19 cellular contexts compared by ENCODE assay signal in genomic region chr1:169690489-169690888, GRCh38. TPM values are rescaled to one million over a fixed set of nuclear protein-coding genes. Genes with fewer than 3 reads are reported as not detected.
DNase-seq lines count a peak whose midpoint lies in the region; ATAC-seq, FAIRE-seq and TF ChIP-seq lines count a peak whose summit lies in the region.
"Had no signal": no experiment of that assay in that cellular context is flagged by ENCODE, and none has a peak within 500 bp of the region (broad histone marks: within the 10 kb centered on the region; RNA-seq: fewer than 3 reads in every experiment).

No MANE protein-coding gene starts in this region.

- peaks cover 32% of the 10 kb centered on the region for H3F3A ChIP-seq in SU-DHL-6 (ENCODE audit: insufficient read depth)

- no peak for DNase-seq in stimulated activated naive CD8-positive, alpha-beta T cell treated with anti-CD3 and anti-CD28 coated beads, Interleukin-15, Interleukin-2, amounts not matched to agents 100 U/mL and 50 U/mL, for 24 hours
- DNase-seq in effector memory CD8-positive, alpha-beta T cell, result no peak
- DNase-seq in brain microvascular endothelial cell (no peak), SK-N-DZ (ENCODE audit: low spot score) (no peak), H54 (ENCODE audit: insufficient read length, low spot score) (no peak)
- DNase-seq: adrenal gland; Caco-2; EL; GOT3; heart right ventricle; left ventricle myocardium superior; NCI-H524 treated with DMSO at 0.1 percent for 48 hours; Right ventricle myocardium superior; stimulated activated CD4-positive, alpha-beta T cell treated with anti-CD3 and anti-CD28 coated beads, Interleukin-15, amount 100 ng/mL, for 24 hours had no signal

- TF ChIP-seq CTCF in SU-DHL-6 (IDR thresholded peaks at IDR 0.05; ENCODE audit: insufficient read depth, low read length, poor library complexity, severe bottlenecking), result no peak
- no peak for TF ChIP-seq CTCF in brain microvascular endothelial cell (IDR thresholded peaks at IDR 0.05; ENCODE audit: low read depth, low read length, missing control alignments)

- H3K9me3 ChIP-seq in SU-DHL-6 (ENCODE audit: insufficient read depth, low read length), result no peaks in the 10 kb centered on the region
- H3K9me3 ChIP-seq: adrenal gland, Caco-2, heart right ventricle, right atrium auricular region had no signal

- no peaks in the 10 kb centered on the region for H3K27me3 Mint-ChIP-seq in stimulated activated naive CD8-positive, alpha-beta T cell treated with anti-CD3 and anti-CD28 coated beads, Interleukin-15, Interleukin-2, amounts not matched to agents 100 ng/mL and 50 ng/mL, for 24 hours
- H3K27me3 Mint-ChIP-seq in effector memory CD8-positive, alpha-beta T cell, result no peaks in the 10 kb centered on the region
- H3K27me3 Mint-ChIP-seq: dendritic cell treated with granulocyte-macrophage colony-stimulating factor and Interleukin-4, amounts not matched to agents 40 ng/mL and 50 ng/mL, for 4 days had no signal

- H3K36me3 Mint-ChIP-seq in stimulated activated naive CD8-positive, alpha-beta T cell treated with anti-CD3 and anti-CD28 coated beads, Interleukin-15, Interleukin-2, amounts not matched to agents 100 ng/mL and 50 ng/mL, for 24 hours (ENCODE audit: low read depth), result peaks cover 51% of the 10 kb centered on the region
- H3K36me3 Mint-ChIP-seq in effector memory CD8-positive, alpha-beta T cell (ENCODE audit: insufficient read depth), result peaks cover 6% of the 10 kb centered on the region

- no peaks in the 10 kb centered on the region for H3K9me2 ChIP-seq in SU-DHL-6 (replicated peaks; ENCODE audit: insufficient read depth, low read length)

- no peaks in the 10 kb centered on the region for H3K36me3 ChIP-seq in SU-DHL-6 (ENCODE audit: low read length)
- H3K36me3 ChIP-seq in brain microvascular endothelial cell (replicated peaks), result no peaks in the 10 kb centered on the region
- H3K36me3 ChIP-seq: adrenal gland, right atrium auricular region had no signal

- H3K4me3 ChIP-seq in SU-DHL-6 (ENCODE audit: insufficient read depth, low read length, poor library complexity, severe bottlenecking) (no peak overlapping the region), brain microvascular endothelial cell (ENCODE audit: low read depth, low read length) (no peak overlapping the region)
- H3K4me3 ChIP-seq: adrenal gland, heart right ventricle, right atrium auricular region had no signal

- TF ChIP-seq POLR2A in H54 (IDR thresholded peaks at IDR 0.05; ENCODE audit: low read depth, low read length), result no peak

- H3K79me2 ChIP-seq in SU-DHL-6 (ENCODE audit: insufficient read depth, low read length), result no peaks in the 10 kb centered on the region

- no peak for ATAC-seq in stimulated activated naive CD8-positive, alpha-beta T cell treated with anti-CD3 and anti-CD28 coated beads, Interleukin-15, Interleukin-2, amounts not matched to agents 100 U/mL and 50 U/mL, for 24 hours
- no peak for ATAC-seq in effector memory CD8-positive, alpha-beta T cell (replicated peaks)
- ATAC-seq: heart right ventricle, left ventricle myocardium superior had no signal

- H3K4me2 ChIP-seq in SU-DHL-6 (ENCODE audit: low read depth, low read length, poor library complexity, severe bottlenecking), result peak overlapping the region; percentile 62

- no peaks in the 10 kb centered on the region for H3K4me1 Mint-ChIP-seq in stimulated activated naive CD8-positive, alpha-beta T cell treated with anti-CD3 and anti-CD28 coated beads, Interleukin-15, Interleukin-2, amounts not matched to agents 100 ng/mL and 50 ng/mL, for 24 hours (ENCODE audit: low read depth)
- H3K4me1 Mint-ChIP-seq in effector memory CD8-positive, alpha-beta T cell (ENCODE audit: low read depth in 2 of 2), result peaks cover 44 to 54% of the 10 kb centered on the region in 2 donors

- FAIRE-seq in H54 (lab: Jason Lieb, UNC), result no peak
- FAIRE-seq: bronchial epithelial cell had no signal

- no peaks in the 10 kb centered on the region for H4K20me1 ChIP-seq in SU-DHL-6 (ENCODE audit: low read depth, low read length)

- H3K9ac ChIP-seq in SU-DHL-6 (ENCODE audit: low read length), result no peak overlapping the region

- peak overlapping the region; percentile 83 for H3K27ac Mint-ChIP-seq in stimulated activated naive CD8-positive, alpha-beta T cell treated with anti-CD3 and anti-CD28 coated beads, Interleukin-15, Interleukin-2, amounts not matched to agents 100 ng/mL and 50 ng/mL, for 24 hours
- H3K27ac Mint-ChIP-seq in effector memory CD8-positive, alpha-beta T cell, result peak overlapping the region; percentile 30 to 87
- H3K27ac Mint-ChIP-seq: dendritic cell treated with granulocyte-macrophage colony-stimulating factor and Interleukin-4, amounts not matched to agents 40 ng/mL and 50 ng/mL, for 4 days had no signal

- H3K27me3 ChIP-seq in SU-DHL-6 (ENCODE audit: low read length) (no peaks in the 10 kb centered on the region), brain microvascular endothelial cell (replicated peaks) (no peaks in the 10 kb centered on the region)
- H3K27me3 ChIP-seq: adrenal gland, right atrium auricular region had no signal

- in situ Hi-C loops in brain microvascular endothelial cell (cut with HindIII; ENCODE audit: low pct_ligation_motif_present, low sequenced_read_pairs), result no loop called here

- no peaks in the 10 kb centered on the region for H3K9me3 Mint-ChIP-seq in stimulated activated naive CD8-positive, alpha-beta T cell treated with anti-CD3 and anti-CD28 coated beads, Interleukin-15, Interleukin-2, amounts not matched to agents 100 ng/mL and 50 ng/mL, for 24 hours
- no peaks in the 10 kb centered on the region for H3K9me3 Mint-ChIP-seq in effector memory CD8-positive, alpha-beta T cell
- H3K9me3 Mint-ChIP-seq: dendritic cell treated with granulocyte-macrophage colony-stimulating factor and Interleukin-4, amounts not matched to agents 40 ng/mL and 50 ng/mL, for 4 days had no signal

- H2AFZ ChIP-seq in SU-DHL-6 (ENCODE audit: low read depth, low read length, severe bottlenecking), result no peak overlapping the region

- H3K27ac ChIP-seq in SU-DHL-6 (ENCODE audit: low read depth, low read length), result peak overlapping the region; percentile 96
- H3K27ac ChIP-seq in brain microvascular endothelial cell, result no peak overlapping the region
- H3K27ac ChIP-seq: adrenal gland, right atrium auricular region had no signal

- H3K4me3 Mint-ChIP-seq in stimulated activated naive CD8-positive, alpha-beta T cell treated with anti-CD3 and anti-CD28 coated beads, Interleukin-15, Interleukin-2, amounts not matched to agents 100 ng/mL and 50 ng/mL, for 24 hours, result peak overlapping the region; percentile 67
- peak overlapping the region in 1 of 2 donors; percentile 36 for H3K4me3 Mint-ChIP-seq in effector memory CD8-positive, alpha-beta T cell
- H3K4me3 Mint-ChIP-seq: dendritic cell treated with granulocyte-macrophage colony-stimulating factor and Interleukin-4, amounts not matched to agents 40 ng/mL and 50 ng/mL, for 4 days had no signal

RNA-seq across cellular contexts. Expression of gene SELL, which starts 20.9 kb away (rescaled TPM):
- polyA plus RNA-seq in SK-N-DZ (2014; cell fraction: cytosol; rRNA removed), result not detected in 2 replicates
- not detected in 2 replicates for polyA plus RNA-seq in SK-N-DZ (2014; cell fraction: nucleus; rRNA removed)

RNA-seq across cellular contexts. Expression of gene SELE, which starts 43.4 kb away (rescaled TPM):
- not detected in 2 replicates for polyA plus RNA-seq in SK-N-DZ (2014; cell fraction: cytosol; rRNA removed)
- not detected in 2 replicates for polyA plus RNA-seq in SK-N-DZ (2014; cell fraction: nucleus; rRNA removed)
